Comparison of ENCODE assay signal across 20 cellular contexts in genomic region chr5:158780656-158781237, GRCh38.
DNase-seq lines count a peak whose midpoint lies in the region; ATAC-seq lines count a peak whose summit lies in the region.
"Had no signal": no experiment of that assay in that cellular context is flagged by ENCODE, and none has a peak within 500 bp of the region (broad histone marks: within the 10 kb centered on the region; RNA-seq: fewer than 3 reads in every experiment).

No MANE protein-coding gene starts in this region.

- H4K20me1 ChIP-seq in BLaER1 treated with 17β-estradiol and CSF1 and Interleukin-3, amounts not matched to agents 10 nM and 100 nM, result peaks cover 0 to 64% (median 0%) of the 10 kb centered on the region in 11 experiments; a peak in 3 of 22 replicates

- CTCF ChIA-PET in activated CD4-positive, alpha-beta memory T cell treated with anti-CD3 and anti-CD28 coated beads for 36 hours (lab: Charles Lee), result no interaction called here

- peaks cover 61 to 100% (median 90%) of the 10 kb centered on the region in 10 experiments for H3K4me1 ChIP-seq in BLaER1 treated with 17β-estradiol and CSF1 and Interleukin-3, amounts not matched to agents 10 nM and 100 nM
- H3K4me1 ChIP-seq: colonic mucosa had no signal

- H3K4me2 ChIP-seq in BLaER1 treated with 17β-estradiol and CSF1 and Interleukin-3, amounts not matched to agents 10 nM and 100 nM, result peak overlapping the region; percentile 1 to 72 (median 40); a peak in 14 of 22 replicates

- peaks cover 4% of the 10 kb centered on the region for H3K27me3 Mint-ChIP-seq in activated CD4-positive, alpha-beta memory T cell treated with anti-CD3 and anti-CD28 coated beads for 36 hours

- intact Hi-C loops in activated CD4-positive, alpha-beta memory T cell treated with anti-CD3 and anti-CD28 coated beads for 36 hours (cut with micrococcal nuclease), result no loop called here

- H3K4me1 Mint-ChIP-seq in activated CD4-positive, alpha-beta memory T cell treated with anti-CD3 and anti-CD28 coated beads for 36 hours (ENCODE audit: low read depth), result peaks cover 3% of the 10 kb centered on the region
- H3K4me1 Mint-ChIP-seq: activated CD4-positive, alpha-beta T cell treated with anti-CD3 and anti-CD28 coated beads, Interleukin-2, amount 10 ng/mL, durations not matched to agents 24 days and 14 days had no signal

- no peak overlapping the region for H3K4me3 ChIP-seq in BLaER1 treated with 17β-estradiol and CSF1 and Interleukin-3, amounts not matched to agents 10 nM and 100 nM
- H3K4me3 ChIP-seq: colonic mucosa, thoracic aorta had no signal

- no peaks in the 10 kb centered on the region for H3K9me3 Mint-ChIP-seq in activated CD4-positive, alpha-beta memory T cell treated with anti-CD3 and anti-CD28 coated beads for 36 hours
- H3K9me3 Mint-ChIP-seq: activated CD4-positive, alpha-beta T cell treated with anti-CD3 and anti-CD28 coated beads, Interleukin-2, amount 10 ng/mL, durations not matched to agents 24 days and 14 days; T-helper 2 cell treated with Interferon-gamma antibody and Interleukin-4, amounts not matched to agents 5 μg/mL and 100 μg/mL, for 36 hours had no signal

- DNase-seq in Kasumi-1 (lab: John Stamatoyannopoulos, UW) (no peak), HPDE6-E6E7 (ENCODE audit: extremely low spot score) (no peak), NCI-H524 treated with DMSO at 0.1 percent for 48 hours (lab: John Stamatoyannopoulos, UW) (no peak)
- DNase-seq in activated CD4-positive, alpha-beta memory T cell treated with anti-CD3 and anti-CD28 coated beads for 36 hours, result no peak
- DNase-seq: activated CD4-positive, alpha-beta T cell treated with anti-CD3 and anti-CD28 coated beads, Interleukin-2, amount 10 ng/mL, durations not matched to agents 24 days and 14 days; amniotic stem cell; colonic mucosa; head of caudate nucleus; left colon; NCI-H1105 treated with DMSO at 0.1 percent for 48 hours; NCI-H446; stimulated activated CD4-positive, alpha-beta T cell treated with anti-CD3 and anti-CD28 coated beads, Interleukin-15, amount 100 ng/mL, for 24 hours had no signal

- POLR2A ChIA-PET in activated CD4-positive, alpha-beta memory T cell treated with anti-CD3 and anti-CD28 coated beads for 36 hours (lab: Charles Lee), result no interaction called here

- H3K27ac ChIP-seq in BLaER1 treated with 17β-estradiol and CSF1 and Interleukin-3, amounts not matched to agents 10 nM and 100 nM, result peak overlapping the region in 7 of 11 experiments; percentile 7 to 66 (median 20); a peak in 10 of 22 replicates
- H3K27ac ChIP-seq: colonic mucosa, thoracic aorta had no signal

- H3K27me3 ChIP-seq in BLaER1 treated with 17β-estradiol and CSF1 and Interleukin-3, amounts not matched to agents 10 nM and 100 nM, result no peaks in the 10 kb centered on the region
- H3K27me3 ChIP-seq: colonic mucosa had no signal

- no peaks in the 10 kb centered on the region; a peak in 1 of 22 replicates for H3K9me3 ChIP-seq in BLaER1 treated with 17β-estradiol and CSF1 and Interleukin-3, amounts not matched to agents 10 nM and 100 nM (replicated peaks in 1 of 11)
- H3K9me3 ChIP-seq: colonic mucosa, thoracic aorta had no signal

- peak; percentile 54 for ATAC-seq in GM19025 (IDR thresholded peaks at IDR 0.05; ENCODE audit: low read depth, unreplicated experiment)
- ATAC-seq in GM21717 (IDR thresholded peaks at IDR 0.05; ENCODE audit: unreplicated experiment), result peak; percentile 77
- peak; percentile 69 for ATAC-seq in HG03442 (IDR thresholded peaks at IDR 0.05; ENCODE audit: unreplicated experiment)
- ATAC-seq: HepG2, left colon had no signal

- H3K27ac Mint-ChIP-seq in activated CD4-positive, alpha-beta memory T cell treated with anti-CD3 and anti-CD28 coated beads for 36 hours, result no peak overlapping the region
- H3K27ac Mint-ChIP-seq: activated CD4-positive, alpha-beta T cell treated with anti-CD3 and anti-CD28 coated beads, Interleukin-2, amount 10 ng/mL, durations not matched to agents 24 days and 14 days; progenitor cell of endocrine pancreas; T-helper 2 cell treated with Interferon-gamma antibody and Interleukin-4, amounts not matched to agents 5 μg/mL and 100 μg/mL, for 36 hours had no signal

- no peaks in the 10 kb centered on the region for H3K36me3 Mint-ChIP-seq in activated CD4-positive, alpha-beta memory T cell treated with anti-CD3 and anti-CD28 coated beads for 36 hours

- no peak overlapping the region for H3K4me3 Mint-ChIP-seq in activated CD4-positive, alpha-beta memory T cell treated with anti-CD3 and anti-CD28 coated beads for 36 hours
- H3K4me3 Mint-ChIP-seq: activated CD4-positive, alpha-beta T cell treated with anti-CD3 and anti-CD28 coated beads, Interleukin-2, amount 10 ng/mL, durations not matched to agents 24 days and 14 days; T-helper 2 cell treated with Interferon-gamma antibody and Interleukin-4, amounts not matched to agents 5 μg/mL and 100 μg/mL, for 36 hours had no signal

- peaks cover 5 to 97% (median 70%) of the 10 kb centered on the region in 11 experiments; a peak in 20 of 22 replicates for H3K36me3 ChIP-seq in BLaER1 treated with 17β-estradiol and CSF1 and Interleukin-3, amounts not matched to agents 10 nM and 100 nM
- H3K36me3 ChIP-seq: colonic mucosa had no signal

- no peak overlapping the region for H3K9ac ChIP-seq in BLaER1 treated with 17β-estradiol and CSF1 and Interleukin-3, amounts not matched to agents 10 nM and 100 nM
